8 cellular contexts compared by ENCODE assay signal in the genomic region with DNA sequence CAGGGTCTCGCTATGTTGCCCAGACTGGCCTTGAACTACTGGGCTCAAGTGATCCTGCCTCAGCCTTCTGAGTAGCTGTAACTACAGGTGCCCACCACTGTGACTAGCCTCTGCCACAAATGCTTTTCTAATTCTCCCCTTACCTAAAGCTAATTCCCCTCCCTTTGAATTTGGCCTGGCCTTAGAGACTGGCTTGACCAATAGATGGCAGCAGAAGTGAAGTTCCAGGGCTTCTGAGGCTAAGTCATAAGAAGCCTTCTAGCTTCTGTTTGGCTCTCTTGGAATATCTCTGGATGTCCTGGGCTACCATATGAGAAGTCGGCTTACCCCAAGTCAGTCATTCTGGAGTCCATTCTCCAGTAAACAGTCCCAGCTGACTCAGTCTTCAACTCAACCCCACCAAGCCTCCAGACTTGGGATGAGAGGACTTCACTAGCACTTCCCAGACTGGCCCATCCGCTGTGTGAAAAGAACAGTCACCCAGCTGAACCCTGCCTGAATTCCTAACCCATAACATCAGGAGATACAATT.
DNase-seq lines count a peak whose midpoint lies in the region; ATAC-seq, FAIRE-seq and TF ChIP-seq lines count a peak whose summit lies in the region.

No MANE protein-coding gene starts in this region.

- WGBS in adrenal gland, 4 donors = 67 to 100% (median 75%) methylated on average over 2 to 3 of the region's 3 CpGs

- H3K27ac ChIP-seq in adrenal gland = no peak overlapping the region

- peak; percentile 43 for ATAC-seq in GM21423 (IDR thresholded peaks at IDR 0.05; ENCODE audit: unreplicated experiment)

- FAIRE-seq in D721Med (lab: Jason Lieb, UNC) (no peak), urothelium cell line (lab: Jason Lieb, UNC) (no peak)

- no peak for DNase-seq in D721Med (ENCODE audit: insufficient read length, low spot score)
- peak; percentile 8 for DNase-seq in NCI-H2029 treated with DMSO at 0.1 percent for 48 hours (lab: John Stamatoyannopoulos, UW)
- DNase-seq in adrenal gland = peak in 4 of 7 donors; percentile 21 to 50 (median 35)
- peak; percentile 84 for DNase-seq in iPS-NIHi7 (ENCODE audit: extremely low spot score)
- peak; percentile 18 for DNase-seq in urothelium cell line (ENCODE audit: low spot score)
- no peak for DNase-seq in ureter (ENCODE audit: low spot score)
- no peak for DNase-seq in activated T-helper 2 cell treated with anti-CD3 and anti-CD28 coated beads, Interferon-gamma antibody, Interleukin-2, Interleukin-4, amounts not matched to agents 10 μg/mL and 5 μg/mL and 100 μg/mL, durations not matched to agents 14 hours and 24 hours and 36 hours (ENCODE audit: low spot score)

- no peaks in the 10 kb centered on the region for H3K9me3 ChIP-seq in adrenal gland (replicated peaks in 1 of 3)

- H3K4me1 Mint-ChIP-seq in activated T-helper 2 cell treated with anti-CD3 and anti-CD28 coated beads, Interferon-gamma antibody, Interleukin-2, Interleukin-4, amounts not matched to agents 10 μg/mL and 5 μg/mL and 100 μg/mL, durations not matched to agents 14 hours and 24 hours and 36 hours (ENCODE audit: low read depth) = peaks cover 10% of the 10 kb centered on the region

- H3K27ac Mint-ChIP-seq in activated T-helper 2 cell treated with anti-CD3 and anti-CD28 coated beads, Interferon-gamma antibody, Interleukin-2, Interleukin-4, amounts not matched to agents 10 μg/mL and 5 μg/mL and 100 μg/mL, durations not matched to agents 14 hours and 24 hours and 36 hours = no peak overlapping the region

- no peaks in the 10 kb centered on the region for H3K4me1 ChIP-seq in adrenal gland (replicated peaks in 1 of 2)

- H3K4me3 ChIP-seq in adrenal gland = no peak overlapping the region

- H3K36me3 ChIP-seq in adrenal gland (replicated peaks in 1 of 2) = no peaks in the 10 kb centered on the region

- no peaks in the 10 kb centered on the region for H3K27me3 ChIP-seq in adrenal gland

- intact Hi-C loops in adrenal gland (cut with DNase I) = no loop called here
- intact Hi-C loops in activated T-helper 2 cell treated with anti-CD3 and anti-CD28 coated beads, Interferon-gamma antibody, Interleukin-2, Interleukin-4, amounts not matched to agents 10 μg/mL and 5 μg/mL and 100 μg/mL, durations not matched to agents 14 hours and 24 hours and 36 hours (cut with micrococcal nuclease) = loop anchor here (2.0 kb wide), 1 partner anchor 244 kb away; no protein-coding TSS in a partner anchor

- H3K27me3 Mint-ChIP-seq in activated T-helper 2 cell treated with anti-CD3 and anti-CD28 coated beads, Interferon-gamma antibody, Interleukin-2, Interleukin-4, amounts not matched to agents 10 μg/mL and 5 μg/mL and 100 μg/mL, durations not matched to agents 14 hours and 24 hours and 36 hours (ENCODE audit: low read depth) = no peaks in the 10 kb centered on the region

- peaks cover 20% of the 10 kb centered on the region for H3K36me3 Mint-ChIP-seq in activated T-helper 2 cell treated with anti-CD3 and anti-CD28 coated beads, Interferon-gamma antibody, Interleukin-2, Interleukin-4, amounts not matched to agents 10 μg/mL and 5 μg/mL and 100 μg/mL, durations not matched to agents 14 hours and 24 hours and 36 hours (ENCODE audit: low read depth)

- peak; percentile 62 for TF ChIP-seq CTCF in D721Med (IDR thresholded peaks at IDR 0.05; ENCODE audit: insufficient read depth, missing control alignments)
- TF ChIP-seq CTCF in adrenal gland (IDR thresholded peaks at IDR 0.05) = peak; percentile 15 to 52 (median 48)

- no peak for TF ChIP-seq POLR2A in adrenal gland (IDR thresholded peaks at IDR 0.05)

- no peaks in the 10 kb centered on the region for H3K9me3 Mint-ChIP-seq in activated T-helper 2 cell treated with anti-CD3 and anti-CD28 coated beads, Interferon-gamma antibody, Interleukin-2, Interleukin-4, amounts not matched to agents 10 μg/mL and 5 μg/mL and 100 μg/mL, durations not matched to agents 14 hours and 24 hours and 36 hours

- no peak overlapping the region for H3K4me3 Mint-ChIP-seq in activated T-helper 2 cell treated with anti-CD3 and anti-CD28 coated beads, Interferon-gamma antibody, Interleukin-2, Interleukin-4, amounts not matched to agents 10 μg/mL and 5 μg/mL and 100 μg/mL, durations not matched to agents 14 hours and 24 hours and 36 hours (ENCODE audit: low read depth)

Comparison
In these comparisons a context has a peak if more than half of its experiments do, and no peak if none do; other contexts are left out.
1. DNase-seq: peak in NCI-H2029 treated with DMSO at 0.1 percent for 48 hours (single experiment), adrenal gland (4 of 7), iPS-NIHi7 (single experiment) and urothelium cell line (single experiment); none in D721Med (single experiment), ureter (single experiment) and activated T-helper 2 cell treated with anti-CD3 and anti-CD28 coated beads, Interferon-gamma antibody, Interleukin-2, Interleukin-4, amounts not matched to agents 10 μg/mL and 5 μg/mL and 100 μg/mL, durations not matched to agents 14 hours and 24 hours and 36 hours (single experiment).